Comparison of ENCODE assay signal across 1 cellular context in genomic region chr19:27793128-27793643, GRCh38.
TF ChIP-seq lines count a peak whose summit lies in the region.

No MANE protein-coding gene starts in this region.

TF ChIP-seq in H1, 55 proteins besides CTCF, POLR2A, EP300 and RAD21 (continued from another document):
- TF ChIP-seq SIRT6 (IDR thresholded peaks at IDR 0.05; ENCODE audit: low read length) (no peak), E2F6 (IDR thresholded peaks at IDR 0.05) (peak; percentile 25; the same call in 1 of the 2 replicates), SRF (IDR thresholded peaks at IDR 0.05; ENCODE audit: low read depth, low read length) (no peak), CHD1 (IDR thresholded peaks at IDR 0.05; ENCODE audit: low read depth, low read length) (no peak), BRCA1 (IDR thresholded peaks at IDR 0.05; ENCODE audit: low read depth, low read length) (no peak), YY1 (IDR thresholded peaks at IDR 0.05; ENCODE audit: low read depth, low read length) (0 out of 2 replicates have a peak, but pooled peaks have one; percentile 41), MAFK (IDR thresholded peaks at IDR 0.05; ENCODE audit: low read depth, low read length) (no peak), NANOG (IDR thresholded peaks at IDR 0.05; ENCODE audit: insufficient read depth, low read depth, low read length, poor library complexity, severe bottlenecking) (no peak)
TF ChIP-seq in H1: peak in this region for 8.
